Comparison of ENCODE assay signal across 8 cellular contexts in genomic region chr2:188292446-188293239, GRCh38. TPM values are rescaled to one million over a fixed set of nuclear protein-coding genes. Genes with fewer than 3 reads are reported as not detected.
DNase-seq lines count a peak whose midpoint lies in the region; ATAC-seq and TF ChIP-seq lines count a peak whose summit lies in the region.
"Had no signal": no experiment of that assay in that cellular context is flagged by ENCODE, and none has a peak within 500 bp of the region (broad histone marks: within the 10 kb centered on the region; RNA-seq: fewer than 3 reads in every experiment).

No MANE protein-coding gene starts in this region.

- peak overlapping the region; percentile 94 for H3K14ac ChIP-seq in H9 (ENCODE audit: insufficient read depth, low read length)

- peak overlapping the region; percentile 54 for H2BK5ac ChIP-seq in H9 (ENCODE audit: insufficient read length, low read length)

- no peak overlapping the region for H2AK5ac ChIP-seq in H9 (ENCODE audit: insufficient read length, low read length)

- H3K23me2 ChIP-seq in H9 (ENCODE audit: insufficient read length, low read depth, low read length, poor library complexity, severe bottlenecking) = peaks cover 15% of the 10 kb centered on the region

- H3K27me3 ChIP-seq in H9 (ENCODE audit: insufficient read depth, low read length) (no peaks in the 10 kb centered on the region), layer of hippocampus (ENCODE audit: control insufficient read depth, insufficient read depth, low read length) (no peaks in the 10 kb centered on the region), subcutaneous abdominal adipose tissue (ENCODE audit: control insufficient read depth in 5 of 5, insufficient read depth in 4 of 5, low read length in 5 of 5) (no peaks in the 10 kb centered on the region)

- H3K18ac ChIP-seq in H9 (ENCODE audit: insufficient read length, low read depth, low read length) = peak overlapping the region; percentile 91

- peak overlapping the region; percentile 36 for H4K91ac ChIP-seq in H9 (ENCODE audit: insufficient read length, low read depth, low read length)

- H3K27ac ChIP-seq in H9 (ENCODE audit: insufficient read length, low read depth, low read length) (peak overlapping the region; percentile 66), cingulate gyrus (ENCODE audit: low read depth, low read length) (peak overlapping the region; percentile 75), layer of hippocampus (ENCODE audit: low read depth, low read length) (peak overlapping the region; percentile 63), subcutaneous abdominal adipose tissue (ENCODE audit: low read depth, low read length) (peak overlapping the region; percentile 91)

- no peaks in the 10 kb centered on the region for H3K36me3 ChIP-seq in subcutaneous abdominal adipose tissue (ENCODE audit: control insufficient read depth in 5 of 5, insufficient read depth in 5 of 5, low read length in 5 of 5)

- H4K8ac ChIP-seq in H9 (replicated peaks; ENCODE audit: insufficient read length, low read depth, low read length) = no peak overlapping the region

- H3K9me3 Mint-ChIP-seq in H9 = peaks cover 0 to 12% of the 10 kb centered on the region in 2 experiments; a peak in 4 of 5 replicates

- peaks cover 34 to 41% of the 10 kb centered on the region in 2 experiments for H3K4me1 Mint-ChIP-seq in H9

- no peak overlapping the region for H3K23ac ChIP-seq in H9 (ENCODE audit: insufficient read length, low read depth, low read length)

- H3K4me3 ChIP-seq in subcutaneous abdominal adipose tissue (ENCODE audit: low read depth in 1 of 5, low read length in 5 of 5) = peak overlapping the region; percentile 89 to 97 (median 91)

- peak overlapping the region; percentile 50 for H3K56ac ChIP-seq in H9 (ENCODE audit: insufficient read length, low read depth, low read length)

- H3K9ac ChIP-seq in H9 (ENCODE audit: extremely low read depth, insufficient read length, low read length) (peak overlapping the region; percentile 97), subcutaneous abdominal adipose tissue (ENCODE audit: low read length in 5 of 5) (peak overlapping the region in 4 of 5 donors; percentile 58 to 88 (median 82))

- no peaks in the 10 kb centered on the region for H3K4me1 ChIP-seq in H9 (ENCODE audit: insufficient read depth, low read length)
- H3K4me1 ChIP-seq in subcutaneous abdominal adipose tissue (ENCODE audit: control insufficient read depth in 5 of 5, insufficient read depth in 5 of 5, low read length in 5 of 5) = peaks cover 0 to 33% (median 30%) of the 10 kb centered on the region in 5 donors

- peak overlapping the region; percentile 82 for H4K5ac ChIP-seq in H9 (ENCODE audit: insufficient read length, low read depth, low read length)

- no peak overlapping the region for H2BK15ac ChIP-seq in H9 (ENCODE audit: low read depth, low read length)

- H2BK120ac ChIP-seq in H9 (ENCODE audit: low read depth, low read length, poor library complexity, severe bottlenecking) = no peak overlapping the region

- H4K20me1 ChIP-seq in H9 (ENCODE audit: control insufficient read depth, insufficient read depth, insufficient read length) = no peaks in the 10 kb centered on the region

- peaks cover 13 to 18% (median 18%) of the 10 kb centered on the region in 3 experiments; a peak in 6 of 7 replicates for H3K36me3 Mint-ChIP-seq in H9 (ENCODE audit: insufficient read depth in 1 of 3, low read depth in 3 of 3)

- H2BK20ac ChIP-seq in H9 (ENCODE audit: low read depth, low read length, poor library complexity, severe bottlenecking) = no peak overlapping the region

- peak overlapping the region; percentile 99 to 100 (median 99) for H3K27ac Mint-ChIP-seq in H9

- H3K79me2 ChIP-seq in H9 (ENCODE audit: insufficient read depth, low read length) = peaks cover 37% of the 10 kb centered on the region; the same call in 1 of the 2 replicates

- peak overlapping the region; percentile 63; the same call in 1 of the 2 replicates for H3K4ac ChIP-seq in H9 (ENCODE audit: low read depth, low read length)

- peak overlapping the region; percentile 93 to 97 for H3K4me3 Mint-ChIP-seq in H9

- no peak overlapping the region for H3T11ph ChIP-seq in H9 (ENCODE audit: low read length)

- H3K4me2 ChIP-seq in H9 (ENCODE audit: insufficient read depth, insufficient read length, low read length) = peak overlapping the region; percentile 69

- DNase-seq in H9 (peak; percentile 86), NCI-H748 treated with DMSO at 0.1 percent for 48 hours (lab: John Stamatoyannopoulos, UW) (peak; percentile 40), midbrain (lab: John Stamatoyannopoulos, UW) (no peak)

- no CpG with 5 or more reads among the region's 51 CpGs for WGBS in H9 (ENCODE audit: extremely low coverage, insufficient read length, low lambda C conversion rate)

- H2AFZ ChIP-seq in H9 (ENCODE audit: low read length) = no peak overlapping the region

- no peaks in the 10 kb centered on the region for H3K9me3 ChIP-seq in H9 (ENCODE audit: control insufficient read depth, low read depth, low read length)
- H3K9me3 ChIP-seq in subcutaneous abdominal adipose tissue (ENCODE audit: control insufficient read depth in 5 of 5, low read length in 5 of 5) = no peaks in the 10 kb centered on the region

- no peak overlapping the region for H2BK12ac ChIP-seq in H9 (ENCODE audit: insufficient read length, low read depth, low read length)

- no peaks in the 10 kb centered on the region for H3K79me1 ChIP-seq in H9 (ENCODE audit: insufficient read depth, low read depth, low read length, poor library complexity, severe bottlenecking)

- no peaks in the 10 kb centered on the region for H3K27me3 Mint-ChIP-seq in H9 (ENCODE audit: low read depth)

- ATAC-seq in GM18511 (IDR thresholded peaks at IDR 0.05; ENCODE audit: unreplicated experiment) = no peak

- TF ChIP-seq CTCF in H9 (conservative IDR thresholded peaks at IDR 0.05) = no peak

RNA-seq across cellular contexts. Expression of gene GULP1, which starts 1.0 kb away (rescaled TPM):
- 124 and 140 TPM in 2 replicates for total RNA-seq in H9 (2021)
- total RNA-seq: activated CD8-positive, alpha-beta memory T cell treated with anti-CD3 and anti-CD28 coated beads for 36 hours had no signal
